ENCODE assay signal across 19 cellular contexts in genomic region chr1:53288247-53289049, GRCh38. TPM values are rescaled to one million over a fixed set of nuclear protein-coding genes. Genes with fewer than 3 reads are reported as not detected.
DNase-seq lines count a peak whose midpoint lies in the region; ATAC-seq, FAIRE-seq and TF ChIP-seq lines count a peak whose summit lies in the region.
"Had no signal": no experiment of that assay in that cellular context is flagged by ENCODE, and none has a peak within 500 bp of the region (broad histone marks: within the 10 kb centered on the region; RNA-seq: fewer than 3 reads in every experiment).

No MANE protein-coding gene starts in this region.

- no peak overlapping the region for H3K4me3 Mint-ChIP-seq in activated naive CD8-positive, alpha-beta T cell treated with anti-CD3 and anti-CD28 coated beads for 36 hours
- no peak overlapping the region for H3K4me3 Mint-ChIP-seq in activated naive CD8-positive, alpha-beta T cell treated with anti-CD3 and anti-CD28 coated beads, Interleukin-2, amount 50 U/mL, for 24 hours
- H3K4me3 Mint-ChIP-seq in central memory CD8-positive, alpha-beta T cell, result no peak overlapping the region

- H3K27ac ChIP-seq in mesodermal cell (ENCODE audit: low read depth, low read length, severe bottlenecking), result peak overlapping the region; percentile 36
- H3K27ac ChIP-seq: C4-2B, ovary had no signal

- no peak for FAIRE-seq in D721Med (lab: Jason Lieb, UNC)
- FAIRE-seq: G401.6 had no signal

- ATAC-seq in activated naive CD8-positive, alpha-beta T cell treated with anti-CD3 and anti-CD28 coated beads, Interleukin-2, amount 50 U/mL, for 24 hours, result no peak
- ATAC-seq in central memory CD8-positive, alpha-beta T cell (replicated peaks; ENCODE audit: extremely low read depth, poor library complexity, severe bottlenecking), result no peak
- ATAC-seq in HG03520 (IDR thresholded peaks at IDR 0.05; ENCODE audit: unreplicated experiment), result no peak
- no peak for ATAC-seq in GM21528 (IDR thresholded peaks at IDR 0.05; ENCODE audit: low FRiP score, unreplicated experiment)
- ATAC-seq: right cardiac atrium, Right ventricle myocardium inferior had no signal

- no peak for TF ChIP-seq CTCF in D721Med (IDR thresholded peaks at IDR 0.05; ENCODE audit: insufficient read depth, missing control alignments)

- H3K9me3 Mint-ChIP-seq in activated naive CD8-positive, alpha-beta T cell treated with anti-CD3 and anti-CD28 coated beads for 36 hours, result no peaks in the 10 kb centered on the region
- H3K9me3 Mint-ChIP-seq in activated naive CD8-positive, alpha-beta T cell treated with anti-CD3 and anti-CD28 coated beads, Interleukin-2, amount 50 U/mL, for 24 hours, result no peaks in the 10 kb centered on the region
- H3K9me3 Mint-ChIP-seq in central memory CD8-positive, alpha-beta T cell, result no peaks in the 10 kb centered on the region

- H3K27me3 Mint-ChIP-seq in activated naive CD8-positive, alpha-beta T cell treated with anti-CD3 and anti-CD28 coated beads for 36 hours, result no peaks in the 10 kb centered on the region
- no peaks in the 10 kb centered on the region for H3K27me3 Mint-ChIP-seq in activated naive CD8-positive, alpha-beta T cell treated with anti-CD3 and anti-CD28 coated beads, Interleukin-2, amount 50 U/mL, for 24 hours
- no peaks in the 10 kb centered on the region for H3K27me3 Mint-ChIP-seq in central memory CD8-positive, alpha-beta T cell

- H3K36me3 ChIP-seq in mesodermal cell (ENCODE audit: control insufficient read depth, insufficient read depth, low read length), result peaks cover 55% of the 10 kb centered on the region
- H3K36me3 ChIP-seq: ovary had no signal

- peak overlapping the region; percentile 34 for H3K27ac Mint-ChIP-seq in activated naive CD8-positive, alpha-beta T cell treated with anti-CD3 and anti-CD28 coated beads for 36 hours
- H3K27ac Mint-ChIP-seq in activated naive CD8-positive, alpha-beta T cell treated with anti-CD3 and anti-CD28 coated beads, Interleukin-2, amount 50 U/mL, for 24 hours, result no peak overlapping the region
- H3K27ac Mint-ChIP-seq in central memory CD8-positive, alpha-beta T cell (ENCODE audit: low read depth), result peak overlapping the region; percentile 41

- H3K9me3 ChIP-seq in mesodermal cell (ENCODE audit: control insufficient read depth, low read length), result no peaks in the 10 kb centered on the region
- H3K9me3 ChIP-seq: ovary had no signal

- DNase-seq in activated naive CD8-positive, alpha-beta T cell treated with anti-CD3 and anti-CD28 coated beads for 36 hours, result no peak
- no peak for DNase-seq in activated naive CD8-positive, alpha-beta T cell treated with anti-CD3 and anti-CD28 coated beads, Interleukin-2, amount 50 U/mL, for 24 hours
- no peak for DNase-seq in central memory CD8-positive, alpha-beta T cell (ENCODE audit: low spot score in 2 of 2)
- no peak for DNase-seq in D721Med (ENCODE audit: insufficient read length, low spot score)
- no peak for DNase-seq in HK-2 (ENCODE audit: unreplicated experiment)
- DNase-seq: ACHN, DMS 273 treated with DMSO at 0.1 percent for 48 hours, islet precursor cell, NCI-H2081 treated with DMSO at 0.1 percent for 48 hours, ovary, right cardiac atrium, SW 1271 had no signal

- H3K4me3 ChIP-seq in mesodermal cell (ENCODE audit: extremely low read depth, insufficient read depth, low read length, poor library complexity, severe bottlenecking), result no peak overlapping the region
- H3K4me3 ChIP-seq: lung, ovary had no signal

- peaks cover 3% of the 10 kb centered on the region for H3K36me3 Mint-ChIP-seq in activated naive CD8-positive, alpha-beta T cell treated with anti-CD3 and anti-CD28 coated beads for 36 hours
- H3K36me3 Mint-ChIP-seq in activated naive CD8-positive, alpha-beta T cell treated with anti-CD3 and anti-CD28 coated beads, Interleukin-2, amount 50 U/mL, for 24 hours (ENCODE audit: low read depth), result peaks cover 8% of the 10 kb centered on the region
- H3K36me3 Mint-ChIP-seq in central memory CD8-positive, alpha-beta T cell (ENCODE audit: insufficient read depth), result peaks cover 5% of the 10 kb centered on the region

- peaks cover 9% of the 10 kb centered on the region for H3K4me1 ChIP-seq in mesodermal cell (ENCODE audit: control insufficient read depth, insufficient read depth, low read length, poor library complexity, severe bottlenecking)

- 69 to 75% methylated on average over 6 to 9 of the region's 17 CpGs for WGBS in mesodermal cell (ENCODE audit: insufficient coverage in 2 of 2), 2 experiments

- H3K4me1 Mint-ChIP-seq in activated naive CD8-positive, alpha-beta T cell treated with anti-CD3 and anti-CD28 coated beads for 36 hours, result peaks cover 9% of the 10 kb centered on the region
- H3K4me1 Mint-ChIP-seq in activated naive CD8-positive, alpha-beta T cell treated with anti-CD3 and anti-CD28 coated beads, Interleukin-2, amount 50 U/mL, for 24 hours, result peaks cover 17% of the 10 kb centered on the region
- peaks cover 23% of the 10 kb centered on the region for H3K4me1 Mint-ChIP-seq in central memory CD8-positive, alpha-beta T cell

RNA-seq across cellular contexts. Expression of gene LRP8, which starts 39.4 kb away (rescaled TPM):
- 10 to 100 TPM; 42.3 to 47.7 TPM for total RNA-seq in activated naive CD8-positive, alpha-beta T cell treated with anti-CD3 and anti-CD28 coated beads for 36 hours
- polyA plus RNA-seq in mesodermal cell (2013, experiment 1 of 2), result 17.9 TPM
- 15.1 TPM for polyA plus RNA-seq in mesodermal cell (2013, experiment 2 of 2)

RNA-seq across cellular contexts. Expression of gene MAGOH, which starts 50.1 kb away (rescaled TPM):
- total RNA-seq in activated naive CD8-positive, alpha-beta T cell treated with anti-CD3 and anti-CD28 coated beads for 36 hours, result 100 to 1,000 TPM; 114 to 118 TPM
- polyA plus RNA-seq in mesodermal cell (2013, experiment 1 of 2), result 66.5 TPM
- 69.6 TPM for polyA plus RNA-seq in mesodermal cell (2013, experiment 2 of 2)
